ENCODE assay signal across 1 cellular context in genomic region chr16:69830146-69830533, GRCh38.
TF ChIP-seq lines count a peak whose summit lies in the region.

No MANE protein-coding gene starts in this region.

TF ChIP-seq in IMR-90, 13 proteins besides CTCF, POLR2A, EP300 and RAD21:
- TF ChIP-seq NFE2L2 (IDR thresholded peaks at IDR 0.05; ENCODE audit: low read depth, low read length) (no peak), USF2 (IDR thresholded peaks at IDR 0.05; ENCODE audit: low read depth, low read length) (no peak), RFX5 (IDR thresholded peaks at IDR 0.05; ENCODE audit: low read depth, low read length) (no peak), CHD1 (IDR thresholded peaks at IDR 0.05; ENCODE audit: low read depth, low read length) (no peak), SMC3 (IDR thresholded peaks at IDR 0.05; ENCODE audit: low read depth, low read length) (no peak)
